ENCODE assay signal across 1 cellular context in the genomic region with DNA sequence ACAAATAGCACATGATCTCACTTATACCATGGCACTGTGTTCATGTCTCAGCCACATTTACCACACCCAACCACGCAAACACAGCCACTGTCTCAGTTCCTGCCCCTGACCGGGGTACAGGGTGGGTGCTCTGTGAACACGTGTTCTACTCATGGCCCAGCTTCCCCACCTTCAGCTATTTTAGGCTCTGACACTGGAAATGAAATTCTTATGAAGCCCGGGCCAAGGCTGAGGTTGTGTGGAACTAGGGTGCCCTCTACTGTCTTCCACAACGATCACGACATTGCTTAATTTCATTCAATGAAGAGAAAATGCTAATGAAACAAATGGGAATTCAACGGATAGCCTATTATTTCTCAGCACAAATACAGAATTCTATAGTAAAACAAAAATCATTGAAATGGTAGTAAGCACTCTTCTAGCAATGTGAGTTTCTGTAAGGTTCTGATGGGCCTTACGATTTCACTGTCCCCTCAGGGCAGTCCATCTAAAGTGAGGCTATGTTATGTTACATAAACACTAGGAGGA.
TF ChIP-seq lines count a peak whose summit lies in the region.

No MANE protein-coding gene starts in this region.

TF ChIP-seq in H1, 55 proteins besides CTCF, POLR2A, EP300 and RAD21 (continued from another document):
- TF ChIP-seq, protein P1, sequence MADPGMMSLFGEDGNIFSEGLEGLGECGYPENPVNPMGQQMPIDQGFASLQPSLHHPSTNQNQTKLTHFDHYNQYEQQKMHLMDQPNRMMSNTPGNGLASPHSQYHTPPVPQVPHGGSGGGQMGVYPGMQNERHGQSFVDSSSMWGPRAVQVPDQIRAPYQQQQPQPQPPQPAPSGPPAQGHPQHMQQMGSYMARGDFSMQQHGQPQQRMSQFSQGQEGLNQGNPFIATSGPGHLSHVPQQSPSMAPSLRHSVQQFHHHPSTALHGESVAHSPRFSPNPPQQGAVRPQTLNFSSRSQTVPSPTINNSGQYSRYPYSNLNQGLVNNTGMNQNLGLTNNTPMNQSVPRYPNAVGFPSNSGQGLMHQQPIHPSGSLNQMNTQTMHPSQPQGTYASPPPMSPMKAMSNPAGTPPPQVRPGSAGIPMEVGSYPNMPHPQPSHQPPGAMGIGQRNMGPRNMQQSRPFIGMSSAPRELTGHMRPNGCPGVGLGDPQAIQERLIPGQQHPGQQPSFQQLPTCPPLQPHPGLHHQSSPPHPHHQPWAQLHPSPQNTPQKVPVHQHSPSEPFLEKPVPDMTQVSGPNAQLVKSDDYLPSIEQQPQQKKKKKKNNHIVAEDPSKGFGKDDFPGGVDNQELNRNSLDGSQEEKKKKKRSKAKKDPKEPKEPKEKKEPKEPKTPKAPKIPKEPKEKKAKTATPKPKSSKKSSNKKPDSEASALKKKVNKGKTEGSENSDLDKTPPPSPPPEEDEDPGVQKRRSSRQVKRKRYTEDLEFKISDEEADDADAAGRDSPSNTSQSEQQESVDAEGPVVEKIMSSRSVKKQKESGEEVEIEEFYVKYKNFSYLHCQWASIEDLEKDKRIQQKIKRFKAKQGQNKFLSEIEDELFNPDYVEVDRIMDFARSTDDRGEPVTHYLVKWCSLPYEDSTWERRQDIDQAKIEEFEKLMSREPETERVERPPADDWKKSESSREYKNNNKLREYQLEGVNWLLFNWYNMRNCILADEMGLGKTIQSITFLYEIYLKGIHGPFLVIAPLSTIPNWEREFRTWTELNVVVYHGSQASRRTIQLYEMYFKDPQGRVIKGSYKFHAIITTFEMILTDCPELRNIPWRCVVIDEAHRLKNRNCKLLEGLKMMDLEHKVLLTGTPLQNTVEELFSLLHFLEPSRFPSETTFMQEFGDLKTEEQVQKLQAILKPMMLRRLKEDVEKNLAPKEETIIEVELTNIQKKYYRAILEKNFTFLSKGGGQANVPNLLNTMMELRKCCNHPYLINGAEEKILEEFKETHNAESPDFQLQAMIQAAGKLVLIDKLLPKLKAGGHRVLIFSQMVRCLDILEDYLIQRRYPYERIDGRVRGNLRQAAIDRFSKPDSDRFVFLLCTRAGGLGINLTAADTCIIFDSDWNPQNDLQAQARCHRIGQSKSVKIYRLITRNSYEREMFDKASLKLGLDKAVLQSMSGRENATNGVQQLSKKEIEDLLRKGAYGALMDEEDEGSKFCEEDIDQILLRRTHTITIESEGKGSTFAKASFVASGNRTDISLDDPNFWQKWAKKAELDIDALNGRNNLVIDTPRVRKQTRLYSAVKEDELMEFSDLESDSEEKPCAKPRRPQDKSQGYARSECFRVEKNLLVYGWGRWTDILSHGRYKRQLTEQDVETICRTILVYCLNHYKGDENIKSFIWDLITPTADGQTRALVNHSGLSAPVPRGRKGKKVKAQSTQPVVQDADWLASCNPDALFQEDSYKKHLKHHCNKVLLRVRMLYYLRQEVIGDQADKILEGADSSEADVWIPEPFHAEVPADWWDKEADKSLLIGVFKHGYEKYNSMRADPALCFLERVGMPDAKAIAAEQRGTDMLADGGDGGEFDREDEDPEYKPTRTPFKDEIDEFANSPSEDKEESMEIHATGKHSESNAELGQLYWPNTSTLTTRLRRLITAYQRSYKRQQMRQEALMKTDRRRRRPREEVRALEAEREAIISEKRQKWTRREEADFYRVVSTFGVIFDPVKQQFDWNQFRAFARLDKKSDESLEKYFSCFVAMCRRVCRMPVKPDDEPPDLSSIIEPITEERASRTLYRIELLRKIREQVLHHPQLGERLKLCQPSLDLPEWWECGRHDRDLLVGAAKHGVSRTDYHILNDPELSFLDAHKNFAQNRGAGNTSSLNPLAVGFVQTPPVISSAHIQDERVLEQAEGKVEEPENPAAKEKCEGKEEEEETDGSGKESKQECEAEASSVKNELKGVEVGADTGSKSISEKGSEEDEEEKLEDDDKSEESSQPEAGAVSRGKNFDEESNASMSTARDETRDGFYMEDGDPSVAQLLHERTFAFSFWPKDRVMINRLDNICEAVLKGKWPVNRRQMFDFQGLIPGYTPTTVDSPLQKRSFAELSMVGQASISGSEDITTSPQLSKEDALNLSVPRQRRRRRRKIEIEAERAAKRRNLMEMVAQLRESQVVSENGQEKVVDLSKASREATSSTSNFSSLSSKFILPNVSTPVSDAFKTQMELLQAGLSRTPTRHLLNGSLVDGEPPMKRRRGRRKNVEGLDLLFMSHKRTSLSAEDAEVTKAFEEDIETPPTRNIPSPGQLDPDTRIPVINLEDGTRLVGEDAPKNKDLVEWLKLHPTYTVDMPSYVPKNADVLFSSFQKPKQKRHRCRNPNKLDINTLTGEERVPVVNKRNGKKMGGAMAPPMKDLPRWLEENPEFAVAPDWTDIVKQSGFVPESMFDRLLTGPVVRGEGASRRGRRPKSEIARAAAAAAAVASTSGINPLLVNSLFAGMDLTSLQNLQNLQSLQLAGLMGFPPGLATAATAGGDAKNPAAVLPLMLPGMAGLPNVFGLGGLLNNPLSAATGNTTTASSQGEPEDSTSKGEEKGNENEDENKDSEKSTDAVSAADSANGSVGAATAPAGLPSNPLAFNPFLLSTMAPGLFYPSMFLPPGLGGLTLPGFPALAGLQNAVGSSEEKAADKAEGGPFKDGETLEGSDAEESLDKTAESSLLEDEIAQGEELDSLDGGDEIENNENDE (IDR thresholded peaks at IDR 0.05; ENCODE audit: insufficient replicate concordance, low read length) = peak; percentile 71
- TF ChIP-seq, protein P2, sequence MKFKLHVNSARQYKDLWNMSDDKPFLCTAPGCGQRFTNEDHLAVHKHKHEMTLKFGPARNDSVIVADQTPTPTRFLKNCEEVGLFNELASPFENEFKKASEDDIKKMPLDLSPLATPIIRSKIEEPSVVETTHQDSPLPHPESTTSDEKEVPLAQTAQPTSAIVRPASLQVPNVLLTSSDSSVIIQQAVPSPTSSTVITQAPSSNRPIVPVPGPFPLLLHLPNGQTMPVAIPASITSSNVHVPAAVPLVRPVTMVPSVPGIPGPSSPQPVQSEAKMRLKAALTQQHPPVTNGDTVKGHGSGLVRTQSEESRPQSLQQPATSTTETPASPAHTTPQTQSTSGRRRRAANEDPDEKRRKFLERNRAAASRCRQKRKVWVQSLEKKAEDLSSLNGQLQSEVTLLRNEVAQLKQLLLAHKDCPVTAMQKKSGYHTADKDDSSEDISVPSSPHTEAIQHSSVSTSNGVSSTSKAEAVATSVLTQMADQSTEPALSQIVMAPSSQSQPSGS (IDR thresholded peaks at IDR 0.05; ENCODE audit: low read length) = no peak
- TF ChIP-seq, protein P3, sequence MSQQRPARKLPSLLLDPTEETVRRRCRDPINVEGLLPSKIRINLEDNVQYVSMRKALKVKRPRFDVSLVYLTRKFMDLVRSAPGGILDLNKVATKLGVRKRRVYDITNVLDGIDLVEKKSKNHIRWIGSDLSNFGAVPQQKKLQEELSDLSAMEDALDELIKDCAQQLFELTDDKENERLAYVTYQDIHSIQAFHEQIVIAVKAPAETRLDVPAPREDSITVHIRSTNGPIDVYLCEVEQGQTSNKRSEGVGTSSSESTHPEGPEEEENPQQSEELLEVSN (IDR thresholded peaks at IDR 0.05) = peak; percentile 69
- no peak for TF ChIP-seq CTBP2 (IDR thresholded peaks at IDR 0.05; ENCODE audit: borderline replicate concordance, insufficient read depth, insufficient read length, low read length)
- TF ChIP-seq SUZ12 (IDR thresholded peaks at IDR 0.05; ENCODE audit: low read length) = no peak
- TF ChIP-seq HDAC2 (IDR thresholded peaks at IDR 0.05; ENCODE audit: borderline replicate concordance in 1 of 2, low read depth in 2 of 2, low read length in 2 of 2) = no peak
- TF ChIP-seq TEAD4 (IDR thresholded peaks at IDR 0.05; ENCODE audit: low read depth, low read length) = 0 out of 2 replicates have a peak, but pooled peaks have one; percentile 17
- TF ChIP-seq, protein P4, sequence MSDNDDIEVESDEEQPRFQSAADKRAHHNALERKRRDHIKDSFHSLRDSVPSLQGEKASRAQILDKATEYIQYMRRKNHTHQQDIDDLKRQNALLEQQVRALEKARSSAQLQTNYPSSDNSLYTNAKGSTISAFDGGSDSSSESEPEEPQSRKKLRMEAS (IDR thresholded peaks at IDR 0.05) = peak; percentile 85
- no peak for TF ChIP-seq CBX8 (IDR thresholded peaks at IDR 0.05; ENCODE audit: borderline replicate concordance, low read depth, low read length)
- TF ChIP-seq EZH2 (IDR thresholded peaks at IDR 0.05; ENCODE audit: low read depth, low read length, severe bottlenecking) = no peak
- no peak for TF ChIP-seq GTF2F1 (IDR thresholded peaks at IDR 0.05; ENCODE audit: borderline replicate concordance, low read depth, low read length)
- no peak for TF ChIP-seq NANOG (IDR thresholded peaks at IDR 0.05; ENCODE audit: insufficient read depth, low read depth, low read length, poor library complexity, severe bottlenecking)
- TF ChIP-seq CBX5 (IDR thresholded peaks at IDR 0.05; ENCODE audit: low read depth, low read length) = no peak
- no peak for TF ChIP-seq TCF12 (IDR thresholded peaks at IDR 0.05; ENCODE audit: low read depth, low read length)
- no peak for TF ChIP-seq PHF8 (conservative IDR thresholded peaks at IDR 0.05; ENCODE audit: low read depth, low read length)
- TF ChIP-seq SP2 (IDR thresholded peaks at IDR 0.05; ENCODE audit: low read length) = no peak
- TF ChIP-seq BCL11A (IDR thresholded peaks at IDR 0.05; ENCODE audit: low read depth in 2 of 2, low read length in 2 of 2) = no peak
- TF ChIP-seq, protein P5, sequence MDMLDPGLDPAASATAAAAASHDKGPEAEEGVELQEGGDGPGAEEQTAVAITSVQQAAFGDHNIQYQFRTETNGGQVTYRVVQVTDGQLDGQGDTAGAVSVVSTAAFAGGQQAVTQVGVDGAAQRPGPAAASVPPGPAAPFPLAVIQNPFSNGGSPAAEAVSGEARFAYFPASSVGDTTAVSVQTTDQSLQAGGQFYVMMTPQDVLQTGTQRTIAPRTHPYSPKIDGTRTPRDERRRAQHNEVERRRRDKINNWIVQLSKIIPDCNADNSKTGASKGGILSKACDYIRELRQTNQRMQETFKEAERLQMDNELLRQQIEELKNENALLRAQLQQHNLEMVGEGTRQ (IDR thresholded peaks at IDR 0.05; ENCODE audit: low read length) = no peak; the same call in 1 of the 2 replicates
- no peak for TF ChIP-seq POLR2AphosphoS5 (IDR thresholded peaks at IDR 0.05; ENCODE audit: low read depth, low read length)
- TF ChIP-seq, protein P6, sequence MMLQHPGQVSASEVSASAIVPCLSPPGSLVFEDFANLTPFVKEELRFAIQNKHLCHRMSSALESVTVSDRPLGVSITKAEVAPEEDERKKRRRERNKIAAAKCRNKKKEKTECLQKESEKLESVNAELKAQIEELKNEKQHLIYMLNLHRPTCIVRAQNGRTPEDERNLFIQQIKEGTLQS (IDR thresholded peaks at IDR 0.05; ENCODE audit: insufficient read depth, low read depth, low read length) = no peak
- no peak for TF ChIP-seq SAP30 (IDR thresholded peaks at IDR 0.05; ENCODE audit: insufficient read depth, insufficient replicate concordance, low read length)
